1 cellular context compared by ENCODE assay signal in genomic region chr21:39681845-39682244, GRCh38.
TF ChIP-seq lines count a peak whose summit lies in the region.

No MANE protein-coding gene starts in this region.

TF ChIP-seq in SK-N-SH, 30 proteins besides CTCF, POLR2A, EP300 and RAD21 (continued from another document):
- TF ChIP-seq, protein P1, sequence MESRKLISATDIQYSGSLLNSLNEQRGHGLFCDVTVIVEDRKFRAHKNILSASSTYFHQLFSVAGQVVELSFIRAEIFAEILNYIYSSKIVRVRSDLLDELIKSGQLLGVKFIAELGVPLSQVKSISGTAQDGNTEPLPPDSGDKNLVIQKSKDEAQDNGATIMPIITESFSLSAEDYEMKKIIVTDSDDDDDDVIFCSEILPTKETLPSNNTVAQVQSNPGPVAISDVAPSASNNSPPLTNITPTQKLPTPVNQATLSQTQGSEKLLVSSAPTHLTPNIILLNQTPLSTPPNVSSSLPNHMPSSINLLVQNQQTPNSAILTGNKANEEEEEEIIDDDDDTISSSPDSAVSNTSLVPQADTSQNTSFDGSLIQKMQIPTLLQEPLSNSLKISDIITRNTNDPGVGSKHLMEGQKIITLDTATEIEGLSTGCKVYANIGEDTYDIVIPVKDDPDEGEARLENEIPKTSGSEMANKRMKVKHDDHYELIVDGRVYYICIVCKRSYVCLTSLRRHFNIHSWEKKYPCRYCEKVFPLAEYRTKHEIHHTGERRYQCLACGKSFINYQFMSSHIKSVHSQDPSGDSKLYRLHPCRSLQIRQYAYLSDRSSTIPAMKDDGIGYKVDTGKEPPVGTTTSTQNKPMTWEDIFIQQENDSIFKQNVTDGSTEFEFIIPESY (IDR thresholded peaks at IDR 0.05; ENCODE audit: borderline replicate concordance, low read depth): no peak
- TF ChIP-seq MEF2A (IDR thresholded peaks at IDR 0.05; ENCODE audit: borderline replicate concordance, low read depth) (no peak), USF1 (IDR thresholded peaks at IDR 0.05; ENCODE audit: borderline replicate concordance, low read depth) (no peak), TCF12 (IDR thresholded peaks at IDR 0.05) (no peak), CHD2 (IDR thresholded peaks at IDR 0.05; ENCODE audit: low read length, partially characterized antibody) (no peak)
- TF ChIP-seq, protein P2, sequence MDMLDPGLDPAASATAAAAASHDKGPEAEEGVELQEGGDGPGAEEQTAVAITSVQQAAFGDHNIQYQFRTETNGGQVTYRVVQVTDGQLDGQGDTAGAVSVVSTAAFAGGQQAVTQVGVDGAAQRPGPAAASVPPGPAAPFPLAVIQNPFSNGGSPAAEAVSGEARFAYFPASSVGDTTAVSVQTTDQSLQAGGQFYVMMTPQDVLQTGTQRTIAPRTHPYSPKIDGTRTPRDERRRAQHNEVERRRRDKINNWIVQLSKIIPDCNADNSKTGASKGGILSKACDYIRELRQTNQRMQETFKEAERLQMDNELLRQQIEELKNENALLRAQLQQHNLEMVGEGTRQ (IDR thresholded peaks at IDR 0.05; ENCODE audit: borderline replicate concordance, low read depth, low read length): no peak
TF ChIP-seq in SK-N-SH: peak in this region for 0.
